In genomic region chr1:117128323-117129079, GRCh38 we compare ENCODE assay signal across 8 cellular contexts. TPM values are rescaled to one million over a fixed set of nuclear protein-coding genes. Genes with fewer than 3 reads are reported as not detected.
A peak's percentile ranks its signal among the peaks of the same experiment; 100 is the strongest.
DNase-seq lines count a peak whose midpoint lies in the region; ATAC-seq and TF ChIP-seq lines count a peak whose summit lies in the region.

No MANE protein-coding gene starts in this region.

- H3K4me1 Mint-ChIP-seq in T-helper 17 cell (peaks cover 3% of the 10 kb centered on the region), glutamatergic neuron (ENCODE audit: low read depth, unreplicated experiment) (peaks cover 6% of the 10 kb centered on the region)

- peak overlapping the region in 3 of 4 donors; percentile 4 to 52 (median 29) for H3K27ac ChIP-seq in gastrocnemius medialis

- TF ChIP-seq POLR2A in gastrocnemius medialis (IDR thresholded peaks at IDR 0.05) = no peak

- in situ Hi-C loops in gastrocnemius medialis (cut with MboI; ENCODE audit: low sequenced_read_pairs in 4 of 4) = loop anchor here (5.0 kb wide), 2 partner anchors 51 to 56 kb away; no protein-coding TSS in a partner anchor

- peak; percentile 76 for TF ChIP-seq CTCF in LNCAP (IDR thresholded peaks at IDR 0.05)
- TF ChIP-seq CTCF in glutamatergic neuron (IDR thresholded peaks at IDR 0.05; ENCODE audit: partially characterized antibody, unreplicated experiment) = peak; percentile 42
- peak; percentile 57 to 68 (median 63) for TF ChIP-seq CTCF in gastrocnemius medialis (IDR thresholded peaks at IDR 0.05 in 4 of 5, conservative IDR thresholded peaks at IDR 0.05 in 1 of 5)

- DNase-seq in DMS53 (lab: John Stamatoyannopoulos, UW) = peak; percentile 24
- no peak for DNase-seq in T-helper 17 cell
- DNase-seq in glutamatergic neuron = no peak
- DNase-seq in gastrocnemius medialis = no peak
- DNase-seq in HPDE6-E6E7 (ENCODE audit: extremely low spot score) = no peak
- no peak for DNase-seq in stimulated activated CD4-positive, alpha-beta T cell treated with anti-CD3 and anti-CD28 coated beads, Interleukin-2, amount 100 ng/mL, for 24 hours
- no peak for DNase-seq in stimulated activated CD4-positive, alpha-beta T cell treated with anti-CD3 and anti-CD28 coated beads, Interleukin-2, amount 100 ng/mL, for 48 hours

- H3K36me3 Mint-ChIP-seq in T-helper 17 cell (ENCODE audit: low read depth) (peaks cover 7% of the 10 kb centered on the region), glutamatergic neuron (ENCODE audit: unreplicated experiment) (no peaks in the 10 kb centered on the region)

- H3K36me3 ChIP-seq in gastrocnemius medialis = no peaks in the 10 kb centered on the region

- intact Hi-C loops in gastrocnemius medialis (cut with DNase I; ENCODE audit: low total_unique reads) = loop anchor here (1.0 to 10.0 kb wide), 3 partner anchors 60 to 754 kb away; partner anchors contain the start of gene ATP1A1

- no peaks in the 10 kb centered on the region for H3K27me3 ChIP-seq in gastrocnemius medialis

- H3K27me3 Mint-ChIP-seq in T-helper 17 cell (peaks cover 5% of the 10 kb centered on the region), glutamatergic neuron (ENCODE audit: unreplicated experiment) (no peaks in the 10 kb centered on the region)

- ATAC-seq in T-helper 17 cell (peak; percentile 58), gastrocnemius medialis (peak; percentile 41 to 57)

- H3K27ac Mint-ChIP-seq in T-helper 17 cell = peak overlapping the region; percentile 51
- peak overlapping the region; percentile 30 for H3K27ac Mint-ChIP-seq in glutamatergic neuron (ENCODE audit: unreplicated experiment)

- no peak overlapping the region for H3K4me3 Mint-ChIP-seq in T-helper 17 cell
- H3K4me3 Mint-ChIP-seq in glutamatergic neuron (ENCODE audit: unreplicated experiment) = no peak overlapping the region

- H3K4me1 ChIP-seq in gastrocnemius medialis = peaks cover 7 to 16% of the 10 kb centered on the region in 2 donors

- H3K9me3 Mint-ChIP-seq in glutamatergic neuron (ENCODE audit: unreplicated experiment) = peaks cover 2% of the 10 kb centered on the region

- H3K4me3 ChIP-seq in gastrocnemius medialis = no peak overlapping the region

- H3K9me3 ChIP-seq in T-helper 17 cell (ENCODE audit: control insufficient read depth, low read length, poor library complexity, severe bottlenecking) = no peaks in the 10 kb centered on the region
- no peaks in the 10 kb centered on the region for H3K9me3 ChIP-seq in gastrocnemius medialis

RNA-seq across cellular contexts. Expression of gene TRIM45, which starts 7.0 kb away (rescaled TPM):
- total RNA-seq in T-helper 17 cell = 1 to 10 TPM; 1.0 to 1.4 TPM
- total RNA-seq in glutamatergic neuron (ENCODE audit: unreplicated experiment) = 6.7 TPM
- total RNA-seq in gastrocnemius medialis = 1 to 10 TPM; 2.4 to 9.4 (median 5.2) TPM
